In the genomic region with DNA sequence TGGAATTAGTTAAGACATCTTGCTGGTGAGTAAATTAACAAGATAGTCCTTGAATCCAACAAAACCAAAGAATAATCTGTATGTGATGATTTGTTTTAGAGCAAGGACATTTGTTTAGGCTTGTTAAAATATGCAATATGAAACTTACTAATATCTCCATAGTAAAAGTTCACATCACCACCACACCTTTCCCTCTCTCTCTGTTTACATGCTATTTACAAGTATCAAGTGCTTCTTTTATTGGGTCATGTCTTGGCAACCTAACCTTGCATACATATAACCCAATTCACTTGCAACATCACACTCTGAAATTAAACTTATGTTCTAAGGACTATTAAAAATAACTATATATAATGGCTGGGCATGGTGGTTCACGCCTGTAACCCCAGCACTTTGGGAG, we compare ENCODE assay signal across 2 cellular contexts.
TF ChIP-seq lines count a peak whose summit lies in the region.

No MANE protein-coding gene starts in this region.

TF ChIP-seq in IMR-90, 13 proteins besides CTCF, POLR2A, EP300 and RAD21 (continued from another document):
- no peak for TF ChIP-seq SMC3 (IDR thresholded peaks at IDR 0.05; ENCODE audit: low read depth, low read length)
- no peak for TF ChIP-seq RCOR1 (IDR thresholded peaks at IDR 0.05; ENCODE audit: insufficient replicate concordance, low read length)

TF ChIP-seq in endothelial cell of umbilical vein, 7 proteins besides CTCF, POLR2A, EP300 and RAD21 (continued from another document):
- TF ChIP-seq, protein P1, sequence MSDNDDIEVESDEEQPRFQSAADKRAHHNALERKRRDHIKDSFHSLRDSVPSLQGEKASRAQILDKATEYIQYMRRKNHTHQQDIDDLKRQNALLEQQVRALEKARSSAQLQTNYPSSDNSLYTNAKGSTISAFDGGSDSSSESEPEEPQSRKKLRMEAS (IDR thresholded peaks at IDR 0.05; ENCODE audit: insufficient read depth, insufficient read length) = no peak
